In the genomic region with DNA sequence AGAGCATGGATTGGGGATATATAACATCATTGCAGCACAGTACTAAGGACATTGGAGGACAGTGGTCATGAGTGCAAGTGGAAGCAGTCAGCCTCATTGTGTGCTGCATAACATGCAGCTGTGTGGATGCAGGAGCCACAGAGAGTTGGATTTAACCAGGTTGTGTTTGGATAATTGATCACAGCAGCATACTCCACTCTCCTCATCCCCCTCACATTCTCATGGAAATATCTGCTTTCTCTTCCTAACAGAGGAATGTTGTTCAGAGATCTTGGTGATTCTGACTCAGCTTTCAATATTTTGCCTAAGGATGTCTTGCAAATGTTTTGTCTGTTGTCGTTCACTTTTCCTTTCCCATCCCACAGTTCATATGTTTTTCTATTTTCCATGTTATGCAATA, we compare ENCODE assay signal across 1 cellular context.
TF ChIP-seq lines count a peak whose summit lies in the region.

No MANE protein-coding gene starts in this region.

TF ChIP-seq in GM23338, 12 proteins besides CTCF, POLR2A, EP300 and RAD21:
- no peak for TF ChIP-seq EZH2 (IDR thresholded peaks at IDR 0.05; ENCODE audit: low read depth, unreplicated experiment)
- TF ChIP-seq, protein P1, sequence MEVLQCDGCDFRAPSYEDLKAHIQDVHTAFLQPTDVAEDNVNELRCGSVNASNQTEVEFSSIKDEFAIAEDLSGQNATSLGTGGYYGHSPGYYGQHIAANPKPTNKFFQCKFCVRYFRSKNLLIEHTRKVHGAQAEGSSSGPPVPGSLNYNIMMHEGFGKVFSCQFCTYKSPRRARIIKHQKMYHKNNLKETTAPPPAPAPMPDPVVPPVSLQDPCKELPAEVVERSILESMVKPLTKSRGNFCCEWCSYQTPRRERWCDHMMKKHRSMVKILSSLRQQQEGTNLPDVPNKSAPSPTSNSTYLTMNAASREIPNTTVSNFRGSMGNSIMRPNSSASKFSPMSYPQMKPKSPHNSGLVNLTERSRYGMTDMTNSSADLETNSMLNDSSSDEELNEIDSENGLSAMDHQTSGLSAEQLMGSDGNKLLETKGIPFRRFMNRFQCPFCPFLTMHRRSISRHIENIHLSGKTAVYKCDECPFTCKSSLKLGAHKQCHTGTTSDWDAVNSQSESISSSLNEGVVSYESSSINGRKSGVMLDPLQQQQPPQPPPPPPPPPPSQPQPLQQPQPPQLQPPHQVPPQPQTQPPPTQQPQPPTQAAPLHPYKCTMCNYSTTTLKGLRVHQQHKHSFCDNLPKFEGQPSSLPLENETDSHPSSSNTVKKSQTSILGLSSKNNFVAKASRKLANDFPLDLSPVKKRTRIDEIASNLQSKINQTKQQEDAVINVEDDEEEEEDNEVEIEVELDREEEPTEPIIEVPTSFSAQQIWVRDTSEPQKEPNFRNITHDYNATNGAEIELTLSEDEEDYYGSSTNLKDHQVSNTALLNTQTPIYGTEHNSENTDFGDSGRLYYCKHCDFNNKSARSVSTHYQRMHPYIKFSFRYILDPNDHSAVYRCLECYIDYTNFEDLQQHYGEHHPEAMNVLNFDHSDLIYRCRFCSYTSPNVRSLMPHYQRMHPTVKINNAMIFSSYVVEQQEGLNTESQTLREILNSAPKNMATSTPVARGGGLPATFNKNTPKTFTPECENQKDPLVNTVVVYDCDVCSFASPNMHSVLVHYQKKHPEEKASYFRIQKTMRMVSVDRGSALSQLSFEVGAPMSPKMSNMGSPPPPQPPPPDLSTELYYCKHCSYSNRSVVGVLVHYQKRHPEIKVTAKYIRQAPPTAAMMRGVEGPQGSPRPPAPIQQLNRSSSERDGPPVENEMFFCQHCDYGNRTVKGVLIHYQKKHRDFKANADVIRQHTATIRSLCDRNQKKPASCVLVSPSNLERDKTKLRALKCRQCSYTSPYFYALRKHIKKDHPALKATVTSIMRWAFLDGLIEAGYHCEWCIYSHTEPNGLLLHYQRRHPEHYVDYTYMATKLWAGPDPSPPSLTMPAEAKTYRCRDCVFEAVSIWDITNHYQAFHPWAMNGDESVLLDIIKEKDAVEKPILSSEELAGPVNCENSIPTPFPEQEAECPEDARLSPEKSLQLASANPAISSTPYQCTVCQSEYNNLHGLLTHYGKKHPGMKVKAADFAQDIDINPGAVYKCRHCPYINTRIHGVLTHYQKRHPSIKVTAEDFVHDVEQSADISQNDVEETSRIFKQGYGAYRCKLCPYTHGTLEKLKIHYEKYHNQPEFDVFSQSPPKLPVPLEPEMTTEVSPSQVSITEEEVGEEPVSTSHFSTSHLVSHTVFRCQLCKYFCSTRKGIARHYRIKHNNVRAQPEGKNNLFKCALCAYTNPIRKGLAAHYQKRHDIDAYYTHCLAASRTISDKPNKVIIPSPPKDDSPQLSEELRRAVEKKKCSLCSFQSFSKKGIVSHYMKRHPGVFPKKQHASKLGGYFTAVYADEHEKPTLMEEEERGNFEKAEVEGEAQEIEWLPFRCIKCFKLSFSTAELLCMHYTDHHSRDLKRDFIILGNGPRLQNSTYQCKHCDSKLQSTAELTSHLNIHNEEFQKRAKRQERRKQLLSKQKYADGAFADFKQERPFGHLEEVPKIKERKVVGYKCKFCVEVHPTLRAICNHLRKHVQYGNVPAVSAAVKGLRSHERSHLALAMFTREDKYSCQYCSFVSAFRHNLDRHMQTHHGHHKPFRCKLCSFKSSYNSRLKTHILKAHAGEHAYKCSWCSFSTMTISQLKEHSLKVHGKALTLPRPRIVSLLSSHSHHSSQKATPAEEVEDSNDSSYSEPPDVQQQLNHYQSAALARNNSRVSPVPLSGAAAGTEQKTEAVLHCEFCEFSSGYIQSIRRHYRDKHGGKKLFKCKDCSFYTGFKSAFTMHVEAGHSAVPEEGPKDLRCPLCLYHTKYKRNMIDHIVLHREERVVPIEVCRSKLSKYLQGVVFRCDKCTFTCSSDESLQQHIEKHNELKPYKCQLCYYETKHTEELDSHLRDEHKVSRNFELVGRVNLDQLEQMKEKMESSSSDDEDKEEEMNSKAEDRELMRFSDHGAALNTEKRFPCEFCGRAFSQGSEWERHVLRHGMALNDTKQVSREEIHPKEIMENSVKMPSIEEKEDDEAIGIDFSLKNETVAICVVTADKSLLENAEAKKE (CRISPR knock-in tag; IDR thresholded peaks at IDR 0.05): peak; percentile 54
TF ChIP-seq in GM23338: peak in this region for 1.
